In genomic region chr20:24994470-24995368, GRCh38 we compare ENCODE assay signal across 8 cellular contexts. TPM values are rescaled to one million over a fixed set of nuclear protein-coding genes. Genes with fewer than 3 reads are reported as not detected.
A peak's percentile ranks its signal among the peaks of the same experiment; 100 is the strongest.
DNase-seq lines count a peak whose midpoint lies in the region; ATAC-seq and TF ChIP-seq lines count a peak whose summit lies in the region.

No MANE protein-coding gene starts in this region.

- H3K4me3 Mint-ChIP-seq in MCF 10A (ENCODE audit: unreplicated experiment) = no peak overlapping the region
- peak overlapping the region in 3 of 5 donors; percentile 55 to 73 (median 63) for H3K4me3 Mint-ChIP-seq in immature natural killer cell

- peaks cover 10% of the 10 kb centered on the region for H3K36me3 Mint-ChIP-seq in MCF 10A (ENCODE audit: insufficient read depth, unreplicated experiment)
- peaks cover 0 to 7% (median 3%) of the 10 kb centered on the region in 3 donors for H3K36me3 Mint-ChIP-seq in immature natural killer cell

- H3K9me3 ChIP-seq in spleen = no peaks in the 10 kb centered on the region

- peaks cover 65% of the 10 kb centered on the region for H3K4me1 Mint-ChIP-seq in MCF 10A (ENCODE audit: insufficient read depth, unreplicated experiment)
- H3K4me1 Mint-ChIP-seq in immature natural killer cell = peaks cover 47 to 51% of the 10 kb centered on the region in 2 donors

- CTCF ChIA-PET in BJ (lab: Yijun Ruan, JAX) (interaction anchor here (0.6 to 5.8 kb wide), 30 partner anchors 9 to 723 kb away, joined by 3 to 216 read pairs (median 4); no protein-coding TSS in a partner anchor), MCF 10A (lab: Yijun Ruan, JAX) (interaction anchor here (0.6 to 8.7 kb wide), 77 partner anchors 10 to 1655 kb away, joined by 3 to 500 read pairs (median 5); partner anchors contain the start of genes ACSS1 and GINS1)

- H3K27me3 ChIP-seq in BJ (ENCODE audit: control insufficient read depth, insufficient read depth, low read length) (0 out of 2 replicates have a peak, but pooled peaks cover 4% of the 10 kb centered on the region), spleen (replicated peaks in 1 of 7) (no peaks in the 10 kb centered on the region)

- H3K27ac Mint-ChIP-seq in MCF 10A (ENCODE audit: low read depth, unreplicated experiment) = no peak overlapping the region
- H3K27ac Mint-ChIP-seq in immature natural killer cell = peak overlapping the region; percentile 41 to 100 (median 95)

- H3K4me3 ChIP-seq in BJ (ENCODE audit: low read depth, low read length) = no peak overlapping the region
- peak overlapping the region in 1 of 8 donors; percentile 27 for H3K4me3 ChIP-seq in spleen

- H3K9me3 Mint-ChIP-seq in MCF 10A (ENCODE audit: unreplicated experiment) (no peaks in the 10 kb centered on the region), immature natural killer cell (no peaks in the 10 kb centered on the region)

- POLR2A ChIA-PET in BJ (lab: Charles Lee) = no interaction called here
- POLR2A ChIA-PET in MCF 10A (lab: Yijun Ruan, JAX) = interaction anchor here (0.5 to 7.5 kb wide), 21 partner anchors 23 to 490 kb away, joined by 3 to 152 read pairs (median 5); partner anchors contain the start of genes ENTPD6, GINS1 and PYGB

- intact Hi-C loops in MCF 10A (cut with micrococcal nuclease) = loop anchor here (1.0 to 2.0 kb wide), 4 partner anchors 71 to 405 kb away; no protein-coding TSS in a partner anchor
- intact Hi-C loops in spleen (cut with DNase I; ENCODE audit: low total_unique reads) = loop anchor here (2.0 to 5.0 kb wide), 2 partner anchors 72 to 403 kb away; no protein-coding TSS in a partner anchor

- TF ChIP-seq POLR2A in spleen (IDR thresholded peaks at IDR 0.05) = no peak

- ATAC-seq in GM21529 (IDR thresholded peaks at IDR 0.05; ENCODE audit: unreplicated experiment) (peak; percentile 30), GM18520 (IDR thresholded peaks at IDR 0.05; ENCODE audit: unreplicated experiment) (no peak)

- no peaks in the 10 kb centered on the region for H3K36me3 ChIP-seq in BJ (ENCODE audit: control insufficient read depth, insufficient read depth, low read length)
- H3K36me3 ChIP-seq in spleen = no peaks in the 10 kb centered on the region

- peaks cover 12 to 52% (median 37%) of the 10 kb centered on the region in 6 donors for H3K4me1 ChIP-seq in spleen

- peaks cover 12% of the 10 kb centered on the region for H3K27me3 Mint-ChIP-seq in MCF 10A (ENCODE audit: insufficient read depth, unreplicated experiment)
- peaks cover 8 to 30% (median 21%) of the 10 kb centered on the region in 3 donors for H3K27me3 Mint-ChIP-seq in immature natural killer cell (ENCODE audit: low read depth in 3 of 3)

- 40 to 50% (median 44%) methylated on average over 19 to 20 of the region's 20 CpGs for WGBS in spleen, 5 donors

- BruUV-seq in MCF 10A (replicated peaks; lab: Mats Ljungman, UMichigan) = no TSS peak

- DNase-seq in BJ (ENCODE audit: low read depth) = no peak
- peak; percentile 46 to 74 for DNase-seq in NCI-H2081 (lab: John Stamatoyannopoulos, UW)
- peak; percentile 84 for DNase-seq in MCF 10A (ENCODE audit: unreplicated experiment)
- peak; percentile 83 to 86 (median 85) for DNase-seq in immature natural killer cell
- peak; percentile 89 for DNase-seq in spleen

- TF ChIP-seq CTCF in BJ (IDR thresholded peaks at IDR 0.05; ENCODE audit: insufficient read depth, low read depth, low read length) (peak; percentile 91), VCaP (conservative IDR thresholded peaks at IDR 0.05) (peak; percentile 98), MCF 10A (IDR thresholded peaks at IDR 0.05; ENCODE audit: unreplicated experiment) (peak; percentile 85), spleen (IDR thresholded peaks at IDR 0.05 in 8 of 11, conservative IDR thresholded peaks at IDR 0.05 in 3 of 11) (peak; percentile 82 to 97 (median 94))

- H3K27ac ChIP-seq in VCaP (peak overlapping the region; percentile 85), spleen (no peak overlapping the region)

RNA-seq across cellular contexts. Expression of gene APMAP, which starts 2.2 kb away (rescaled TPM):
- polyA plus RNA-seq in BJ (2011; rRNA removed) = 75.8 and 76.2 TPM in 2 replicates
- polyA minus RNA-seq in BJ (2011; rRNA and poly(A)+ RNA removed) = 18.3 and 18.4 TPM in 2 replicates
- total RNA-seq in MCF 10A (2022) = 75.3 and 104 TPM in 2 replicates
- polyA plus RNA-seq in immature natural killer cell = 1,000 to 10,000 TPM in 1 of 3 donors, 100 to 1,000 TPM in 2; 649 to 1,111 (median 667) TPM
- 100 to 1,000 TPM in 1 of 7 donors, 10 to 100 TPM in 6; 57.9 to 104 (median 78.8) TPM for total RNA-seq in spleen
- polyA plus RNA-seq in spleen = 10 to 100 TPM; 26.5 to 36.0 (median 31.5) TPM

RNA-seq across cellular contexts. Expression of gene CST7, which starts 45.6 kb away (rescaled TPM):
- polyA plus RNA-seq in BJ (2011; rRNA removed) (0.09 TPM in 1 of 2 replicates, not detected in the other), immature natural killer cell (1,000 to 10,000 TPM; 2,262 to 2,521 (median 2,438) TPM), spleen (10 to 100 TPM; 23.1 to 51.6 (median 37.2) TPM)
- not detected in 2 replicates for polyA minus RNA-seq in BJ (2011; rRNA and poly(A)+ RNA removed)
- total RNA-seq in MCF 10A (2022) (not detected in 2 replicates), spleen (100 to 1,000 TPM in 3 of 7 donors, 10 to 100 TPM in 4; 51.4 to 298 (median 95.5) TPM)

Comparison
In these comparisons a context has a peak if more than half of its experiments do, and no peak if none do; other contexts are left out.
1. RNA of gene CST7, which starts 45.6 kb away (polyA plus RNA-seq): 2,262 to 2,521 TPM in immature natural killer cell; 23.1 to 51.6 TPM in spleen and 0.09 TPM in BJ; every median in the first group is over 10 times any median in the second.
2. Peak in every context shown above with its lines, with median percentiles within 50 percentile points of each other: CTCF ChIP-seq.